In the genomic region with DNA sequence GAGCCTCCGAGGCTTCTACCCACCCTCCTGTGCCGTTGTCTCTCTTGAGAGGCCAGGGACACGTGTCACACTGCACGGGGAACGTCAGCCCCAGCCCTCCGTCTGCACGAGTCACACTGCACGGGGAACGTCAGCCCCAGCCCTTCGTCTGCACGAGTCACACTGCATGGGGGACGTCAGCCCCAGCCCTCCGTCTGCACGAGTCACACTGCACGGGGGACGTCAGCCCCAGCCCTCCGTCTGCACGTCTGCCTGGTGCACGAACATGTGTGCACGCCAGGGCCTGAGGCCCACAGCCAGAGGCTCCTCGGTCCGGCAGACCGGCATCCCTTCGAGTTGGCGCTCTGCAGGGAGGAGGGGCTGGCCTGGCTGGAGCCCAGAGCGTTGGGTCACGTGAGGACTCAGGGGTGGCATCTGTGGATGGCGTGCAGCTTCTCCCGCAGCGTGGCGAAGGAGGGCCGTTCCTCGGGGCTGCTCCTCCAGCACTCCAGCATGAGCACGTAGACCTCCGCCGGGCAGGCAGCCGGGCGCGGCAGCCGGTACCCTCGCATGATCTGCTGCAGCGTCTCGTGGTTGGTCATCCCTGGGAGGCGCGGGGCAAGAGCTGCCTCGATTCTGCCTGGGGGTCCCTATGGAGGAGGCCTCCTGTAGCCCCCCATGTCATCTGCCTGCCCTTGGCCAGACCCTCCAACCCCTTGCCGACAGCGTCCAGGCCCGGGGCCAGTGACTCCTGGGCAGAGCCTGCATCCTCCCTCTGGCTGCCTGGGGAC, we compare ENCODE assay signal across 18 cellular contexts. TPM values are rescaled to one million over a fixed set of nuclear protein-coding genes. Genes with fewer than 3 reads are reported as not detected.
A peak's percentile ranks its signal among the peaks of the same experiment; 100 is the strongest.
DNase-seq lines count a peak whose midpoint lies in the region; ATAC-seq and TF ChIP-seq lines count a peak whose summit lies in the region.
"Had no signal": no experiment of that assay in that cellular context is flagged by ENCODE, and none has a peak within 500 bp of the region (broad histone marks: within the 10 kb centered on the region; RNA-seq: fewer than 3 reads in every experiment).

No MANE protein-coding gene starts in this region.

- no peaks in the 10 kb centered on the region for H3K9me2 ChIP-seq in PC-9 (ENCODE audit: insufficient read depth)

- 63 to 75% (median 71%) methylated on average over 20 to 49 of the region's 49 CpGs for WGBS in adrenal gland, 4 donors

- ATAC-seq in GM19324 (IDR thresholded peaks at IDR 0.05; ENCODE audit: low FRiP score, unreplicated experiment) = no peak
- no peak for ATAC-seq in HG03521 (IDR thresholded peaks at IDR 0.05; ENCODE audit: unreplicated experiment)
- no peak for ATAC-seq in GM18519 (IDR thresholded peaks at IDR 0.05; ENCODE audit: low FRiP score, unreplicated experiment)
- ATAC-seq: left lung; naive thymus-derived CD8-positive, alpha-beta T cell had no signal

- POLR2A ChIA-PET in PC-9 (lab: Charles Lee; ENCODE audit: unreplicated experiment) = no interaction called here

- no peak for TF ChIP-seq POLR2A in adrenal gland (IDR thresholded peaks at IDR 0.05)

- no peak overlapping the region for H2AFZ ChIP-seq in PC-9

- in situ Hi-C loops in Caki2 (cut with HindIII; ENCODE audit: low pct_unique_long_range_greater_than_20kb, low sequenced_read_pairs) = no loop called here

- CTCF ChIA-PET in PC-9 (lab: Charles Lee) = no interaction called here

- H3K27ac ChIP-seq in PC-9 = no peak overlapping the region
- H3K27ac ChIP-seq in adrenal gland = no peak overlapping the region
- H3K27ac ChIP-seq: left lung, SJSA1 had no signal

- TF ChIP-seq CTCF in PC-9 (conservative IDR thresholded peaks at IDR 0.05) (no peak), fibroblast of mammary gland (conservative IDR thresholded peaks at IDR 0.05; ENCODE audit: control insufficient read depth, insufficient read depth, low read depth, low read length) (no peak), adrenal gland (IDR thresholded peaks at IDR 0.05) (no peak)

- H3K79me2 ChIP-seq in PC-9 (ENCODE audit: low read depth) = peaks cover 6% of the 10 kb centered on the region; the same call in 1 of the 2 replicates

- H4K20me1 ChIP-seq in PC-9 (ENCODE audit: insufficient read depth) = no peaks in the 10 kb centered on the region

- peaks cover 27% of the 10 kb centered on the region; the same call in 1 of the 2 replicates for H3F3A ChIP-seq in PC-9 (ENCODE audit: insufficient read depth, low read depth)

- H3K4me1 ChIP-seq in PC-9 (replicated peaks; ENCODE audit: insufficient read depth) = peaks cover 61% of the 10 kb centered on the region
- peaks cover 0 to 7% of the 10 kb centered on the region in 2 donors for H3K4me1 ChIP-seq in adrenal gland (replicated peaks in 1 of 2)

- H3K4me2 ChIP-seq in PC-9 = peak overlapping the region; percentile 97

- H3K27me3 ChIP-seq in PC-9 (ENCODE audit: insufficient read depth, low read depth) (no peaks in the 10 kb centered on the region), adrenal gland (no peaks in the 10 kb centered on the region)

- no TSS peak for BruUV-seq in PC-9 (replicated peaks; lab: Mats Ljungman, UMichigan)

- DNase-seq in AG08395 (ENCODE audit: low spot score) (peak; percentile 65), Caki2 (ENCODE audit: low read depth) (peak; percentile 47), PC-9 (no peak), fibroblast of mammary gland (ENCODE audit: low read depth) (peak; percentile 38), adrenal gland (no peak)
- DNase-seq: activated naive CD4-positive, alpha-beta T cell treated with anti-CD3 and anti-CD28 coated beads, Interleukin-2, amount 50 U/mL, for 16 hours; left lung; naive thymus-derived CD8-positive, alpha-beta T cell; stimulated activated CD4-positive, alpha-beta T cell treated with anti-CD3 and anti-CD28 coated beads, Interleukin-4, amount 100 ng/mL, for 1 hour; WERI-Rb-1 had no signal

- H3K36me3 ChIP-seq in PC-9 (ENCODE audit: low read depth) (no peaks in the 10 kb centered on the region), adrenal gland (replicated peaks in 1 of 2) (no peaks in the 10 kb centered on the region)
- H3K36me3 ChIP-seq: left lung, SJSA1, WERI-Rb-1 had no signal

- intact Hi-C loops in PC-9 (cut with micrococcal nuclease; ENCODE audit: unreplicated experiment) = no loop called here
- intact Hi-C loops in adrenal gland (cut with DNase I) = no loop called here

- H3K4me3 ChIP-seq in PC-9 = peak overlapping the region; percentile 48; the same call in 1 of the 2 replicates
- H3K4me3 ChIP-seq in fibroblast of mammary gland (ENCODE audit: control insufficient read depth, low read depth, low read length) = no peak overlapping the region
- H3K4me3 ChIP-seq in adrenal gland = no peak overlapping the region
- H3K4me3 ChIP-seq: left lung, SJSA1 had no signal

- H3K9me3 ChIP-seq in PC-9 (ENCODE audit: insufficient read depth, low read depth) (no peaks in the 10 kb centered on the region), adrenal gland (replicated peaks in 1 of 3) (no peaks in the 10 kb centered on the region)
- H3K9me3 ChIP-seq: left lung, SJSA1 had no signal

RNA-seq across cellular contexts. Expression of gene PTK6, which starts 3.4 kb away (rescaled TPM):
- 3.2 and 4.4 TPM in 2 replicates for total RNA-seq in Caki2 (2014; rRNA removed; shearing (Covaris generic); ENCODE audit: low replicate concordance)
- total RNA-seq in PC-9 (2021) (12.9 and 13.3 TPM in 2 replicates), adrenal gland (under 1 TPM in 5 of 8 donors, not detected in 3; 0.19 to 0.41 (median 0.36) TPM)
- polyA plus RNA-seq in adrenal gland = under 1 TPM in 2 of 3 donors, not detected in 1; 0.27 to 0.72 TPM
- total RNA-seq: H4, SJSA1 had no signal

RNA-seq across cellular contexts. Expression of gene SRMS, which starts 6.9 kb away (rescaled TPM):
- total RNA-seq in Caki2 (2014; rRNA removed; shearing (Covaris generic); ENCODE audit: low replicate concordance) = not detected in 2 replicates
- total RNA-seq in PC-9 (2021) (1.2 TPM in 2 replicates), adrenal gland (not detected)
- polyA plus RNA-seq in adrenal gland = not detected
- total RNA-seq: H4; left lung; LHCN-M2; naive thymus-derived CD8-positive, alpha-beta T cell; renal cortical epithelial cell; SJSA1 had no signal
- polyA plus RNA-seq: naive thymus-derived CD8-positive, alpha-beta T cell; urinary bladder had no signal

RNA-seq across cellular contexts. Expression of gene FNDC11, which starts 13.4 kb away (rescaled TPM):
- total RNA-seq in Caki2 (2014; rRNA removed; shearing (Covaris generic); ENCODE audit: low replicate concordance) = 1.1 and 8.2 TPM in 2 replicates
- total RNA-seq in PC-9 (2021) (7.7 and 10.6 TPM in 2 replicates), adrenal gland (under 1 TPM in 5 of 8 donors, not detected in 3; 0.25 to 0.83 (median 0.42) TPM)
- polyA plus RNA-seq in adrenal gland = under 1 TPM in 2 of 3 donors, not detected in 1; 0.20 to 0.64 TPM
- total RNA-seq: H4 had no signal

RNA-seq across cellular contexts. Expression of gene PPDPF, which starts 20.0 kb away (rescaled TPM):
- 35.9 and 103 TPM in 2 replicates for total RNA-seq in Caki2 (2014; rRNA removed; shearing (Covaris generic); ENCODE audit: low replicate concordance)
- 243 and 253 TPM in 2 replicates for total RNA-seq in PC-9 (2021)
- total RNA-seq in adrenal gland = 100 to 1,000 TPM in 3 of 8 donors, 10 to 100 TPM in 5; 13.4 to 193 (median 81.3) TPM
- polyA plus RNA-seq in adrenal gland = 100 to 1,000 TPM in 2 of 3 donors, 10 to 100 TPM in 1; 10.5 to 158 (median 139) TPM

RNA-seq across cellular contexts. Expression of gene HELZ2, which starts 33.4 kb away (rescaled TPM):
- 26.3 and 30.3 TPM in 2 replicates for total RNA-seq in Caki2 (2014; rRNA removed; shearing (Covaris generic); ENCODE audit: low replicate concordance)
- 33.7 and 52.6 TPM in 2 replicates for total RNA-seq in PC-9 (2021)
- total RNA-seq in adrenal gland = 10 to 100 TPM; 17.5 to 54.4 (median 33.2) TPM
- polyA plus RNA-seq in adrenal gland = 10 to 100 TPM in 1 of 3 donors, 1 to 10 TPM in 2; 4.0 to 18.7 (median 4.3) TPM

Comparison
In these comparisons a context has a peak if more than half of its experiments do, and no peak if none do; other contexts are left out.
1. DNase-seq: peak in AG08395 (single experiment), Caki2 (single experiment) and fibroblast of mammary gland (single experiment); none in PC-9 (0 of 2) and adrenal gland (0 of 7).